ENCODE assay signal across 17 cellular contexts in genomic region chr9:129170229-129170628, GRCh38. TPM values are rescaled to one million over a fixed set of nuclear protein-coding genes. Genes with fewer than 3 reads are reported as not detected.
DNase-seq lines count a peak whose midpoint lies in the region; ATAC-seq, FAIRE-seq and TF ChIP-seq lines count a peak whose summit lies in the region.
"Had no signal": no experiment of that assay in that cellular context is flagged by ENCODE, and none has a peak within 500 bp of the region (broad histone marks: within the 10 kb centered on the region; RNA-seq: fewer than 3 reads in every experiment).

No MANE protein-coding gene starts in this region.

- no peak overlapping the region for H3K4me3 ChIP-seq in astrocyte (ENCODE audit: insufficient read depth, low read depth, low read length)
- no peak overlapping the region for H3K4me3 ChIP-seq in lower lobe of right lung

- H3K4me2 ChIP-seq in astrocyte (ENCODE audit: low read length), result peak overlapping the region; percentile 46

- H3K27me3 ChIP-seq in astrocyte (ENCODE audit: insufficient read depth, low read length) (no peaks in the 10 kb centered on the region), lower lobe of right lung (ENCODE audit: low read depth) (no peaks in the 10 kb centered on the region)

- no peaks in the 10 kb centered on the region for H3K36me3 ChIP-seq in astrocyte (ENCODE audit: insufficient read depth, low read length)
- no peaks in the 10 kb centered on the region for H3K36me3 ChIP-seq in lower lobe of right lung

- peaks cover 6% of the 10 kb centered on the region for H3K79me2 ChIP-seq in astrocyte (ENCODE audit: insufficient read depth, low read length)

- H3K27ac Mint-ChIP-seq in astrocyte (ENCODE audit: unreplicated experiment) (peak overlapping the region; percentile 26), neural crest cell (ENCODE audit: unreplicated experiment) (no peak overlapping the region)
- H3K27ac Mint-ChIP-seq: stimulated activated naive B cell treated with anti-CD40 and anti-IgM and Interleukin-4, amounts not matched to agents 10 μg/mL and 1 μg/mL and 100 μg/mL, for 72 hours had no signal

- peak overlapping the region; percentile 45 for H3K4me3 Mint-ChIP-seq in astrocyte (ENCODE audit: unreplicated experiment)
- H3K4me3 Mint-ChIP-seq in neural crest cell, result peak overlapping the region; percentile 15
- H3K4me3 Mint-ChIP-seq: stimulated activated naive B cell treated with anti-CD40 and anti-IgM and Interleukin-4, amounts not matched to agents 10 μg/mL and 1 μg/mL and 100 μg/mL, for 72 hours had no signal

- H3K27ac ChIP-seq in astrocyte (ENCODE audit: low read depth, low read length), result no peak overlapping the region
- no peak overlapping the region for H3K27ac ChIP-seq in lower lobe of right lung

- no peak for FAIRE-seq in astrocyte (lab: Jason Lieb, UNC)

- DNase-seq in EH (ENCODE audit: low read depth) (peak; percentile 53), Kasumi-1 (lab: John Stamatoyannopoulos, UW) (peak; percentile 15 to 16), astrocyte (ENCODE audit: low read depth) (no peak), neural crest cell (ENCODE audit: low read depth, low spot score) (no peak), D341Med (ENCODE audit: low spot score) (no peak), lower lobe of right lung (no peak), cerebellar nuclear complex (lab: John Stamatoyannopoulos, UW) (no peak)
- DNase-seq: amniotic stem cell; effector CD4-positive, alpha-beta T cell; glutamatergic neuron; left cardiac atrium; naive B cell; stimulated activated CD4-positive, alpha-beta T cell treated with anti-CD3 and anti-CD28 coated beads, Interleukin-4, amount 100 ng/mL, for 24 hours; stimulated activated naive B cell treated with anti-CD40 and anti-IgM and Interleukin-4, amounts not matched to agents 10 μg/mL and 1 μg/mL and 100 μg/mL, for 72 hours; SW 1271 had no signal

- H3K9me3 Mint-ChIP-seq in astrocyte (ENCODE audit: unreplicated experiment) (no peaks in the 10 kb centered on the region), neural crest cell (no peaks in the 10 kb centered on the region)
- H3K9me3 Mint-ChIP-seq: stimulated activated naive B cell treated with anti-CD40 and anti-IgM and Interleukin-4, amounts not matched to agents 10 μg/mL and 1 μg/mL and 100 μg/mL, for 72 hours had no signal

- H3K4me1 ChIP-seq in astrocyte (ENCODE audit: insufficient read depth, low read length) (peaks cover 59% of the 10 kb centered on the region), lower lobe of right lung (peaks cover 36% of the 10 kb centered on the region)

- intact Hi-C loops in lower lobe of right lung (cut with DNase I), result no loop called here

- H2AFZ ChIP-seq in astrocyte (ENCODE audit: low read depth, low read length), result peak overlapping the region; percentile 2

- ATAC-seq in lower lobe of right lung (no peak), GM18907 (IDR thresholded peaks at IDR 0.05; ENCODE audit: unreplicated experiment) (no peak)
- ATAC-seq: activated CD4-positive, CD25-positive, alpha-beta regulatory T cell treated with anti-CD3 and anti-CD28 coated beads, Interleukin-2, amount 50 U/mL, for 24 hours; left cardiac atrium; stimulated activated naive B cell treated with anti-CD40 and anti-IgM and Interleukin-4, amounts not matched to agents 10 μg/mL and 1 μg/mL and 100 μg/mL, for 72 hours had no signal

- H3K9me3 ChIP-seq in astrocyte (ENCODE audit: insufficient read depth, low read depth, low read length) (no peaks in the 10 kb centered on the region), lower lobe of right lung (no peaks in the 10 kb centered on the region)

- H4K20me1 ChIP-seq in astrocyte (ENCODE audit: insufficient read depth, low read length), result no peaks in the 10 kb centered on the region

- no peaks in the 10 kb centered on the region for H3K36me3 Mint-ChIP-seq in astrocyte (ENCODE audit: low read depth, unreplicated experiment)
- no peaks in the 10 kb centered on the region for H3K36me3 Mint-ChIP-seq in neural crest cell (ENCODE audit: low read depth)
- H3K36me3 Mint-ChIP-seq: naive B cell; stimulated activated naive B cell treated with anti-CD40 and anti-IgM and Interleukin-4, amounts not matched to agents 10 μg/mL and 1 μg/mL and 100 μg/mL, for 72 hours had no signal

- no peak for TF ChIP-seq CTCF in astrocyte (IDR thresholded peaks at IDR 0.05; ENCODE audit: insufficient read depth, low read depth, low read length)
- no peak for TF ChIP-seq CTCF in neural crest cell (conservative IDR thresholded peaks at IDR 0.05)
- TF ChIP-seq CTCF in lower lobe of right lung (IDR thresholded peaks at IDR 0.05), result no peak

- peaks cover 38% of the 10 kb centered on the region for H3K4me1 Mint-ChIP-seq in astrocyte (ENCODE audit: low read depth, unreplicated experiment)
- peaks cover 34% of the 10 kb centered on the region for H3K4me1 Mint-ChIP-seq in neural crest cell

- H3K9ac ChIP-seq in astrocyte (ENCODE audit: low read length), result no peak overlapping the region

- H3K27me3 Mint-ChIP-seq in astrocyte (ENCODE audit: low read depth, unreplicated experiment) (no peaks in the 10 kb centered on the region), neural crest cell (ENCODE audit: low read depth) (peaks cover 7% of the 10 kb centered on the region)

RNA-seq across cellular contexts. Expression of gene IER5L, which starts 7.8 kb away (rescaled TPM):
- 47.0 and 55.0 TPM in 2 replicates for total RNA-seq in astrocyte
- total RNA-seq in neural crest cell, result 19.1 and 19.9 TPM in 2 replicates
- 8.7 TPM for total RNA-seq in lower lobe of right lung

RNA-seq across cellular contexts. Expression of gene PTPA, which starts 59.0 kb away (rescaled TPM):
- 122 and 134 TPM in 2 replicates for total RNA-seq in astrocyte
- total RNA-seq in neural crest cell, result 136 and 144 TPM in 2 replicates
- 100 TPM for total RNA-seq in lower lobe of right lung

RNA-seq across cellular contexts. Expression of gene CRAT, which starts 59.6 kb away (rescaled TPM):
- total RNA-seq in astrocyte, result 21.2 and 25.3 TPM in 2 replicates
- total RNA-seq in neural crest cell, result 24.9 and 26.0 TPM in 2 replicates
- 23.2 TPM for total RNA-seq in lower lobe of right lung

Comparison
In these comparisons a context has a peak if more than half of its experiments do, and no peak if none do; other contexts are left out.
1. DNase-seq: peak in EH (single experiment) and Kasumi-1 (2 of 2); none in astrocyte (single experiment), neural crest cell (single experiment), D341Med (single experiment), lower lobe of right lung (single experiment) and cerebellar nuclear complex (0 of 2).